Comparison of ENCODE assay signal across 15 cellular contexts in genomic region chr14:67491285-67491684, GRCh38. TPM values are rescaled to one million over a fixed set of nuclear protein-coding genes. Genes with fewer than 3 reads are reported as not detected.
DNase-seq lines count a peak whose midpoint lies in the region; ATAC-seq, FAIRE-seq and TF ChIP-seq lines count a peak whose summit lies in the region.
"Had no signal": no experiment of that assay in that cellular context is flagged by ENCODE, and none has a peak within 500 bp of the region (broad histone marks: within the 10 kb centered on the region; RNA-seq: fewer than 3 reads in every experiment).

No MANE protein-coding gene starts in this region.

- WGBS in pancreas, 2 donors = 88 to 90% methylated on average over 3 of the region's 3 CpGs

- H3K9me3 ChIP-seq in iPS-20b (ENCODE audit: insufficient read depth, low read depth, low read length) = peaks cover 12% of the 10 kb centered on the region; the same call in 1 of the 2 replicates
- H3K9me3 ChIP-seq in pancreas = no peaks in the 10 kb centered on the region

- no peak for FAIRE-seq in pancreas (lab: Jason Lieb, UNC)
- FAIRE-seq: GM12878, GM18507 had no signal

- POLR2A ChIA-PET in GM10248 (lab: Yijun Ruan, JAX) = no interaction called here

- H3K4me1 ChIP-seq in iPS-20b (ENCODE audit: insufficient read depth, low read length) = peaks cover 15% of the 10 kb centered on the region
- peaks cover 5 to 16% (median 11%) of the 10 kb centered on the region in 3 donors for H3K4me1 ChIP-seq in pancreas
- H3K4me1 ChIP-seq: Caco-2 had no signal

- peak; percentile 51 for DNase-seq in H7
- no peak for DNase-seq in pancreas
- DNase-seq in GM19238 (ENCODE audit: insufficient read length, low spot score) = no peak
- no peak for DNase-seq in OCI-M2 (lab: John Stamatoyannopoulos, UW; ENCODE audit: unreplicated experiment)
- DNase-seq in caudate nucleus (lab: John Stamatoyannopoulos, UW) = no peak
- DNase-seq in GM10248 (ENCODE audit: extremely low spot score) = no peak
- DNase-seq: Caco-2, NCI-H1930, RPMI8226 had no signal

- H3K9ac ChIP-seq in iPS-20b (ENCODE audit: low read depth, low read length) = no peak overlapping the region
- H3K9ac ChIP-seq: BLaER1 had no signal

- CTCF ChIA-PET in GM10248 (lab: Yijun Ruan, JAX) = interaction anchor here (0.7 to 2.0 kb wide), 5 partner anchors 9 to 81 kb away, joined by 3 to 5 read pairs (median 4); no protein-coding TSS in a partner anchor

- intact Hi-C loops in pancreas (cut with DNase I) = no loop called here

- no peak overlapping the region for H3K4me3 ChIP-seq in H7 (ENCODE audit: insufficient read depth, low read depth, low read length)
- 0 out of 2 replicates have a peak overlapping the region, but pooled peaks have one; percentile 35 for H3K4me3 ChIP-seq in iPS-20b (ENCODE audit: low read length)
- no peak overlapping the region for H3K4me3 ChIP-seq in pancreas
- H3K4me3 ChIP-seq: BLaER1, GM12878 had no signal

- H3K27me3 ChIP-seq in H7 (ENCODE audit: control insufficient read depth, insufficient read depth, low read length) (no peaks in the 10 kb centered on the region), iPS-20b (ENCODE audit: insufficient read depth, low read length) (no peaks in the 10 kb centered on the region), pancreas (no peaks in the 10 kb centered on the region)
- H3K27me3 ChIP-seq: BLaER1 had no signal

- TF ChIP-seq CTCF in VCaP (conservative IDR thresholded peaks at IDR 0.05) (no peak), pancreas (IDR thresholded peaks at IDR 0.05) (no peak), GM10248 (IDR thresholded peaks at IDR 0.05; ENCODE audit: control extremely low read depth, extremely low read depth, low read depth, missing control alignments) (no peak)

- H3K36me3 ChIP-seq in H7 (replicated peaks; ENCODE audit: control insufficient read depth, insufficient read depth, low read length) (no peaks in the 10 kb centered on the region), iPS-20b (ENCODE audit: insufficient read depth, low read depth, low read length) (no peaks in the 10 kb centered on the region), pancreas (no peaks in the 10 kb centered on the region)

- no peak for ATAC-seq in pancreas
- ATAC-seq: GM12878 had no signal

- H3K27ac ChIP-seq in VCaP (peak overlapping the region; percentile 79), iPS-20b (ENCODE audit: low read length) (no peak overlapping the region), pancreas (peak overlapping the region; percentile 17 to 70 (median 34)), caudate nucleus (ENCODE audit: low read depth, low read length) (no peak overlapping the region)
- H3K27ac ChIP-seq: BLaER1 had no signal

RNA-seq across cellular contexts. Expression of gene TMEM229B, which starts 2.8 kb away (rescaled TPM):
- 0.07 and 0.69 TPM in 2 replicates for total RNA-seq in H7 (2014; rRNA removed; shearing (Covaris generic))
- 1 to 10 TPM; 2.2 to 7.5 (median 5.1) TPM for total RNA-seq in pancreas
- 1 to 10 TPM; 1.9 to 2.9 TPM for polyA plus RNA-seq in pancreas
- total RNA-seq: Caco-2, LHCN-M2 had no signal

RNA-seq across cellular contexts. Expression of gene PLEKHH1, which starts 41.8 kb away (rescaled TPM):
- 16.5 and 22.2 TPM in 2 replicates for total RNA-seq in H7 (2014; rRNA removed; shearing (Covaris generic))
- total RNA-seq in pancreas = 10 to 100 TPM; 15.0 to 24.6 (median 21.9) TPM
- polyA plus RNA-seq in pancreas = 10 to 100 TPM; 24.5 to 48.8 TPM

Comparison
In these comparisons a context has a peak if more than half of its experiments do, and no peak if none do; other contexts are left out.
1. H3K27ac ChIP-seq: peak in VCaP (single experiment) and pancreas (4 of 4); none in iPS-20b (single experiment) and caudate nucleus (single experiment).